In the genomic region with DNA sequence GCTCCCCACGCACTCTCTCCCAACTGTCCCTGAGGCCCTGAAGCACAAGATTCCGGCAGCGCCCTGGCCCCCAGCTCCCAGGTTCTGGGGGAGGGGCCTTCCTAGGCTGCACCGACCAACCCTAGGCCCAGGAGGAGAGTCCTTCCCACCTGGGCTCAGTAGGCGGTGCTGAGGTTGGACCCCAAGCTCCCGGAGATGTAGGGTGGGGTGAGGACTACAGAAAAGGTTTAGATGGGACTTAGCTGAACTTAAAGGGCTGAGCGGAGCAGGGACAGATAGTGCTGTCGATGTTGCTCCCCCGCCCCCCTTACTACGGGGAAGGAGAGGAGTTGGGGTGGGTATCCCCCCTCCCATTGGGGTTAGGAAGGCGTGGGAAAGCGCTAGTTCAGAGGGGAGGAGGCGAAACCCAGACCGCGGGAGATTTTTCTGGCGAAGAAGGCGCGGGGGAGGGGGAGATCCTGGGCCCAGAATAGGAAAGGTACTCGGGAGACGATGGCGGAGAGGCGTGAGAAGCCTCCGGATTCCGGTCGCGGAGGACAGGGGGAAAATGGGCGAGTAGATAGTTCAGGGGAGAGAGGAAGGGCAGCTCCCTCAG, we compare ENCODE assay signal across 1 cellular context.
TF ChIP-seq lines count a peak whose summit lies in the region.

No MANE protein-coding gene starts in this region.

TF ChIP-seq in GM12878, 131 proteins besides CTCF, POLR2A, EP300 and RAD21:
- TF ChIP-seq MXI1 (IDR thresholded peaks at IDR 0.05; ENCODE audit: low read depth, low read length) (0 out of 2 replicates have a peak, but pooled peaks have one; percentile 45), CUX1 (IDR thresholded peaks at IDR 0.05; ENCODE audit: insufficient replicate concordance, low read depth, low read length) (peak; percentile 51), TAF1 (IDR thresholded peaks at IDR 0.05; ENCODE audit: borderline replicate concordance, low read depth, low read length) (0 out of 2 replicates have a peak, but pooled peaks have one; percentile 23), EED (IDR thresholded peaks at IDR 0.05; ENCODE audit: low read depth) (peak; percentile 7; the same call in 1 of the 2 replicates)
- TF ChIP-seq, protein P1, sequence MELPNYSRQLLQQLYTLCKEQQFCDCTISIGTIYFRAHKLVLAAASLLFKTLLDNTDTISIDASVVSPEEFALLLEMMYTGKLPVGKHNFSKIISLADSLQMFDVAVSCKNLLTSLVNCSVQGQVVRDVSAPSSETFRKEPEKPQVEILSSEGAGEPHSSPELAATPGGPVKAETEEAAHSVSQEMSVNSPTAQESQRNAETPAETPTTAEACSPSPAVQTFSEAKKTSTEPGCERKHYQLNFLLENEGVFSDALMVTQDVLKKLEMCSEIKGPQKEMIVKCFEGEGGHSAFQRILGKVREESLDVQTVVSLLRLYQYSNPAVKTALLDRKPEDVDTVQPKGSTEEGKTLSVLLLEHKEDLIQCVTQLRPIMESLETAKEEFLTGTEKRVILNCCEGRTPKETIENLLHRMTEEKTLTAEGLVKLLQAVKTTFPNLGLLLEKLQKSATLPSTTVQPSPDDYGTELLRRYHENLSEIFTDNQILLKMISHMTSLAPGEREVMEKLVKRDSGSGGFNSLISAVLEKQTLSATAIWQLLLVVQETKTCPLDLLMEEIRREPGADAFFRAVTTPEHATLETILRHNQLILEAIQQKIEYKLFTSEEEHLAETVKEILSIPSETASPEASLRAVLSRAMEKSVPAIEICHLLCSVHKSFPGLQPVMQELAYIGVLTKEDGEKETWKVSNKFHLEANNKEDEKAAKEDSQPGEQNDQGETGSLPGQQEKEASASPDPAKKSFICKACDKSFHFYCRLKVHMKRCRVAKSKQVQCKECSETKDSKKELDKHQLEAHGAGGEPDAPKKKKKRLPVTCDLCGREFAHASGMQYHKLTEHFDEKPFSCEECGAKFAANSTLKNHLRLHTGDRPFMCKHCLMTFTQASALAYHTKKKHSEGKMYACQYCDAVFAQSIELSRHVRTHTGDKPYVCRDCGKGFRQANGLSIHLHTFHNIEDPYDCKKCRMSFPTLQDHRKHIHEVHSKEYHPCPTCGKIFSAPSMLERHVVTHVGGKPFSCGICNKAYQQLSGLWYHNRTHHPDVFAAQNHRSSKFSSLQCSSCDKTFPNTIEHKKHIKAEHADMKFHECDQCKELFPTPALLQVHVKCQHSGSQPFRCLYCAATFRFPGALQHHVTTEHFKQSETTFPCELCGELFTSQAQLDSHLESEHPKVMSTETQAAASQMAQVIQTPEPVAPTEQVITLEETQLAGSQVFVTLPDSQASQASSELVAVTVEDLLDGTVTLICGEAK (IDR thresholded peaks at IDR 0.05; ENCODE audit: borderline replicate concordance), result no peak
- TF ChIP-seq, protein P2, sequence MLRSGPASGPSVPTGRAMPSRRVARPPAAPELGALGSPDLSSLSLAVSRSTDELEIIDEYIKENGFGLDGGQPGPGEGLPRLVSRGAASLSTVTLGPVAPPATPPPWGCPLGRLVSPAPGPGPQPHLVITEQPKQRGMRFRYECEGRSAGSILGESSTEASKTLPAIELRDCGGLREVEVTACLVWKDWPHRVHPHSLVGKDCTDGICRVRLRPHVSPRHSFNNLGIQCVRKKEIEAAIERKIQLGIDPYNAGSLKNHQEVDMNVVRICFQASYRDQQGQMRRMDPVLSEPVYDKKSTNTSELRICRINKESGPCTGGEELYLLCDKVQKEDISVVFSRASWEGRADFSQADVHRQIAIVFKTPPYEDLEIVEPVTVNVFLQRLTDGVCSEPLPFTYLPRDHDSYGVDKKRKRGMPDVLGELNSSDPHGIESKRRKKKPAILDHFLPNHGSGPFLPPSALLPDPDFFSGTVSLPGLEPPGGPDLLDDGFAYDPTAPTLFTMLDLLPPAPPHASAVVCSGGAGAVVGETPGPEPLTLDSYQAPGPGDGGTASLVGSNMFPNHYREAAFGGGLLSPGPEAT (IDR thresholded peaks at IDR 0.05; ENCODE audit: low read depth), result 0 out of 2 replicates have a peak, but pooled peaks have one; percentile 47
TF ChIP-seq in GM12878: peak in this region for 5.
